Comparison of ENCODE assay signal across 1 cellular context in genomic region chr22:46035742-46036557, GRCh38.
A peak's percentile ranks its signal among the peaks of the same experiment; 100 is the strongest.
TF ChIP-seq lines count a peak whose summit lies in the region.

No MANE protein-coding gene starts in this region.

TF ChIP-seq in HepG2, 621 proteins besides CTCF, POLR2A, EP300 and RAD21 (continued from another document and continues in another):
- peak; percentile 63; the same call in 1 of the 2 replicates for TF ChIP-seq KDM5B (CRISPR knock-in tag; IDR thresholded peaks at IDR 0.05; ENCODE audit: borderline replicate concordance)
- no peak for TF ChIP-seq ZNF558 (CRISPR knock-in tag; IDR thresholded peaks at IDR 0.05; ENCODE audit: borderline replicate concordance)
- TF ChIP-seq ZBTB3 (CRISPR knock-in tag; IDR thresholded peaks at IDR 0.05; ENCODE audit: borderline replicate concordance, low read depth), result no peak
- TF ChIP-seq ZSCAN9 (CRISPR knock-in tag; IDR thresholded peaks at IDR 0.05; ENCODE audit: borderline replicate concordance), result 0 out of 2 replicates have a peak, but pooled peaks have one; percentile 23
- peak; percentile 71 for TF ChIP-seq SRSF1 (optimal IDR thresholded peaks at IDR 0.05; ENCODE audit: low read depth, low read length)
- no peak for TF ChIP-seq ZBTB1 (CRISPR knock-in tag; IDR thresholded peaks at IDR 0.05; ENCODE audit: borderline replicate concordance)
- TF ChIP-seq ERF (CRISPR knock-in tag; IDR thresholded peaks at IDR 0.05), result peak; percentile 33; the same call in 1 of the 2 replicates
- TF ChIP-seq KDM3A (CRISPR knock-in tag; IDR thresholded peaks at IDR 0.05; ENCODE audit: low read depth), result peak; percentile 40; the same call in 1 of the 2 replicates
- TF ChIP-seq ZNF564 (CRISPR knock-in tag; IDR thresholded peaks at IDR 0.05), result peak; percentile 99
- no peak for TF ChIP-seq ZNF644 (CRISPR knock-in tag; IDR thresholded peaks at IDR 0.05; ENCODE audit: low read depth)
- TF ChIP-seq ZNF788 (CRISPR knock-in tag; IDR thresholded peaks at IDR 0.05; ENCODE audit: borderline replicate concordance), result 0 out of 2 replicates have a peak, but pooled peaks have one; percentile 47
- TF ChIP-seq ZNF724P (CRISPR knock-in tag; IDR thresholded peaks at IDR 0.05; ENCODE audit: borderline replicate concordance), result peak; percentile 75; the same call in 1 of the 2 replicates
- TF ChIP-seq, protein P1, sequence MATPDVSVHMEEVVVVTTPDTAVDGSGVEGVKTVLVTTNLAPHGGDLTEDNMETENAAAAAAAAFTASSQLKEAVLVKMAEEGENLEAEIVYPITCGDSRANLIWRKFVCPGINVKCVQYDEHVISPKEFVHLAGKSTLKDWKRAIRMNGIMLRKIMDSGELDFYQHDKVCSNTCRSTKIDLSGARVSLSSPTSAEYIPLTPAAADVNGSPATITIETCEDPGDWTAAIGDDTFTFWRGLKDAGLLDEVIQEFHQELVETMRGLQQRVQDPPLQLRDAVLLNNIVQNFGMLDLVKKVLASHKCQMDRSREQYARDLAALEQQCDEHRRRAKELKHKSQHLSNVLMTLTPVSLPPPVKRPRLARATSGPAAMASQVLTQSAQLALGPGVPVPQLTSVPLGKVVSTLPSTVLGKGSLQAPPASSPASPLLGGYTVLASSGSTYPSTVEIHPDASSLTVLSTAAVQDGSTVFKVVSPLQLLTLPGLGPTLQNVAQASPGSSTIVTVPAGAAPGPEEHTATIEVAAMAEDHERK (CRISPR knock-in tag; IDR thresholded peaks at IDR 0.05; ENCODE audit: low read depth), result peak; percentile 64; the same call in 1 of the 2 replicates
- 0 out of 2 replicates have a peak, but pooled peaks have one; percentile 36 for TF ChIP-seq ETV6 (CRISPR knock-in tag; conservative IDR thresholded peaks at IDR 0.05)
- TF ChIP-seq ZNF205 (CRISPR knock-in tag; IDR thresholded peaks at IDR 0.05), result 0 out of 2 replicates have a peak, but pooled peaks have one; percentile 25
- TF ChIP-seq, protein P2, sequence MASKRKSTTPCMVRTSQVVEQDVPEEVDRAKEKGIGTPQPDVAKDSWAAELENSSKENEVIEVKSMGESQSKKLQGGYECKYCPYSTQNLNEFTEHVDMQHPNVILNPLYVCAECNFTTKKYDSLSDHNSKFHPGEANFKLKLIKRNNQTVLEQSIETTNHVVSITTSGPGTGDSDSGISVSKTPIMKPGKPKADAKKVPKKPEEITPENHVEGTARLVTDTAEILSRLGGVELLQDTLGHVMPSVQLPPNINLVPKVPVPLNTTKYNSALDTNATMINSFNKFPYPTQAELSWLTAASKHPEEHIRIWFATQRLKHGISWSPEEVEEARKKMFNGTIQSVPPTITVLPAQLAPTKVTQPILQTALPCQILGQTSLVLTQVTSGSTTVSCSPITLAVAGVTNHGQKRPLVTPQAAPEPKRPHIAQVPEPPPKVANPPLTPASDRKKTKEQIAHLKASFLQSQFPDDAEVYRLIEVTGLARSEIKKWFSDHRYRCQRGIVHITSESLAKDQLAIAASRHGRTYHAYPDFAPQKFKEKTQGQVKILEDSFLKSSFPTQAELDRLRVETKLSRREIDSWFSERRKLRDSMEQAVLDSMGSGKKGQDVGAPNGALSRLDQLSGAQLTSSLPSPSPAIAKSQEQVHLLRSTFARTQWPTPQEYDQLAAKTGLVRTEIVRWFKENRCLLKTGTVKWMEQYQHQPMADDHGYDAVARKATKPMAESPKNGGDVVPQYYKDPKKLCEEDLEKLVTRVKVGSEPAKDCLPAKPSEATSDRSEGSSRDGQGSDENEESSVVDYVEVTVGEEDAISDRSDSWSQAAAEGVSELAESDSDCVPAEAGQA (IDR thresholded peaks at IDR 0.05; ENCODE audit: low read depth), result peak; percentile 76
- TF ChIP-seq, protein P2 (CRISPR knock-in tag; IDR thresholded peaks at IDR 0.05; ENCODE audit: borderline replicate concordance), result no peak
- TF ChIP-seq HNRNPK (IDR thresholded peaks at IDR 0.05; ENCODE audit: low read depth, low read length, poor library complexity, severe bottlenecking), result no peak
- TF ChIP-seq PHF8 (CRISPR knock-in tag; IDR thresholded peaks at IDR 0.05), result peak; percentile 84; the same call in 1 of the 2 replicates
- peak; percentile 28; the same call in 1 of the 2 replicates for TF ChIP-seq FOXA3 (CRISPR knock-in tag; IDR thresholded peaks at IDR 0.05)
- no peak for TF ChIP-seq TSC22D2 (CRISPR knock-in tag; IDR thresholded peaks at IDR 0.05; ENCODE audit: borderline replicate concordance)
- TF ChIP-seq ZNF331 (CRISPR knock-in tag; IDR thresholded peaks at IDR 0.05), result peak; percentile 72
- TF ChIP-seq FOXO1 (CRISPR knock-in tag; IDR thresholded peaks at IDR 0.05), result no peak
- TF ChIP-seq SAP130 (CRISPR knock-in tag; IDR thresholded peaks at IDR 0.05; ENCODE audit: low read depth), result peak; percentile 78
- no peak for TF ChIP-seq ZSCAN22 (CRISPR knock-in tag; IDR thresholded peaks at IDR 0.05)
- TF ChIP-seq, protein P3, sequence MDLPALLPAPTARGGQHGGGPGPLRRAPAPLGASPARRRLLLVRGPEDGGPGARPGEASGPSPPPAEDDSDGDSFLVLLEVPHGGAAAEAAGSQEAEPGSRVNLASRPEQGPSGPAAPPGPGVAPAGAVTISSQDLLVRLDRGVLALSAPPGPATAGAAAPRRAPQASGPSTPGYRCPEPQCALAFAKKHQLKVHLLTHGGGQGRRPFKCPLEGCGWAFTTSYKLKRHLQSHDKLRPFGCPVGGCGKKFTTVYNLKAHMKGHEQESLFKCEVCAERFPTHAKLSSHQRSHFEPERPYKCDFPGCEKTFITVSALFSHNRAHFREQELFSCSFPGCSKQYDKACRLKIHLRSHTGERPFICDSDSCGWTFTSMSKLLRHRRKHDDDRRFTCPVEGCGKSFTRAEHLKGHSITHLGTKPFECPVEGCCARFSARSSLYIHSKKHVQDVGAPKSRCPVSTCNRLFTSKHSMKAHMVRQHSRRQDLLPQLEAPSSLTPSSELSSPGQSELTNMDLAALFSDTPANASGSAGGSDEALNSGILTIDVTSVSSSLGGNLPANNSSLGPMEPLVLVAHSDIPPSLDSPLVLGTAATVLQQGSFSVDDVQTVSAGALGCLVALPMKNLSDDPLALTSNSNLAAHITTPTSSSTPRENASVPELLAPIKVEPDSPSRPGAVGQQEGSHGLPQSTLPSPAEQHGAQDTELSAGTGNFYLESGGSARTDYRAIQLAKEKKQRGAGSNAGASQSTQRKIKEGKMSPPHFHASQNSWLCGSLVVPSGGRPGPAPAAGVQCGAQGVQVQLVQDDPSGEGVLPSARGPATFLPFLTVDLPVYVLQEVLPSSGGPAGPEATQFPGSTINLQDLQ (CRISPR knock-in tag; IDR thresholded peaks at IDR 0.05), result no peak
- TF ChIP-seq MEIS2 (CRISPR knock-in tag; IDR thresholded peaks at IDR 0.05), result 0 out of 2 replicates have a peak, but pooled peaks have one; percentile 22
- TF ChIP-seq, protein P4, sequence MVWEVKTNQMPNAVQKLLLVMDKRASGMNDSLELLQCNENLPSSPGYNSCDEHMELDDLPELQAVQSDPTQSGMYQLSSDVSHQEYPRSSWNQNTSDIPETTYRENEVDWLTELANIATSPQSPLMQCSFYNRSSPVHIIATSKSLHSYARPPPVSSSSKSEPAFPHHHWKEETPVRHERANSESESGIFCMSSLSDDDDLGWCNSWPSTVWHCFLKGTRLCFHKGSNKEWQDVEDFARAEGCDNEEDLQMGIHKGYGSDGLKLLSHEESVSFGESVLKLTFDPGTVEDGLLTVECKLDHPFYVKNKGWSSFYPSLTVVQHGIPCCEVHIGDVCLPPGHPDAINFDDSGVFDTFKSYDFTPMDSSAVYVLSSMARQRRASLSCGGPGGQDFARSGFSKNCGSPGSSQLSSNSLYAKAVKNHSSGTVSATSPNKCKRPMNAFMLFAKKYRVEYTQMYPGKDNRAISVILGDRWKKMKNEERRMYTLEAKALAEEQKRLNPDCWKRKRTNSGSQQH (CRISPR knock-in tag; IDR thresholded peaks at IDR 0.05; ENCODE audit: low read depth), result peak; percentile 51; the same call in 1 of the 2 replicates
- no peak for TF ChIP-seq KIAA2018 (CRISPR knock-in tag; IDR thresholded peaks at IDR 0.05; ENCODE audit: borderline replicate concordance)
- TF ChIP-seq MYNN (CRISPR knock-in tag; IDR thresholded peaks at IDR 0.05; ENCODE audit: low read depth), result no peak
- TF ChIP-seq NFKBIZ (CRISPR knock-in tag; IDR thresholded peaks at IDR 0.05), result no peak
- no peak for TF ChIP-seq ZNF18 (CRISPR knock-in tag; IDR thresholded peaks at IDR 0.05; ENCODE audit: insufficient replicate concordance)
- TF ChIP-seq NCOA2 (CRISPR knock-in tag; IDR thresholded peaks at IDR 0.05), result no peak
- TF ChIP-seq PHF20 (CRISPR knock-in tag; IDR thresholded peaks at IDR 0.05), result peak; percentile 94
- TF ChIP-seq, protein P5, sequence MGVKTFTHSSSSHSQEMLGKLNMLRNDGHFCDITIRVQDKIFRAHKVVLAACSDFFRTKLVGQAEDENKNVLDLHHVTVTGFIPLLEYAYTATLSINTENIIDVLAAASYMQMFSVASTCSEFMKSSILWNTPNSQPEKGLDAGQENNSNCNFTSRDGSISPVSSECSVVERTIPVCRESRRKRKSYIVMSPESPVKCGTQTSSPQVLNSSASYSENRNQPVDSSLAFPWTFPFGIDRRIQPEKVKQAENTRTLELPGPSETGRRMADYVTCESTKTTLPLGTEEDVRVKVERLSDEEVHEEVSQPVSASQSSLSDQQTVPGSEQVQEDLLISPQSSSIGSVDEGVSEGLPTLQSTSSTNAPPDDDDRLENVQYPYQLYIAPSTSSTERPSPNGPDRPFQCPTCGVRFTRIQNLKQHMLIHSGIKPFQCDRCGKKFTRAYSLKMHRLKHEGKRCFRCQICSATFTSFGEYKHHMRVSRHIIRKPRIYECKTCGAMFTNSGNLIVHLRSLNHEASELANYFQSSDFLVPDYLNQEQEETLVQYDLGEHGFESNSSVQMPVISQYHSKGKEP (CRISPR knock-in tag; IDR thresholded peaks at IDR 0.05), result no peak
